ENCODE assay signal across 8 cellular contexts in the genomic region with DNA sequence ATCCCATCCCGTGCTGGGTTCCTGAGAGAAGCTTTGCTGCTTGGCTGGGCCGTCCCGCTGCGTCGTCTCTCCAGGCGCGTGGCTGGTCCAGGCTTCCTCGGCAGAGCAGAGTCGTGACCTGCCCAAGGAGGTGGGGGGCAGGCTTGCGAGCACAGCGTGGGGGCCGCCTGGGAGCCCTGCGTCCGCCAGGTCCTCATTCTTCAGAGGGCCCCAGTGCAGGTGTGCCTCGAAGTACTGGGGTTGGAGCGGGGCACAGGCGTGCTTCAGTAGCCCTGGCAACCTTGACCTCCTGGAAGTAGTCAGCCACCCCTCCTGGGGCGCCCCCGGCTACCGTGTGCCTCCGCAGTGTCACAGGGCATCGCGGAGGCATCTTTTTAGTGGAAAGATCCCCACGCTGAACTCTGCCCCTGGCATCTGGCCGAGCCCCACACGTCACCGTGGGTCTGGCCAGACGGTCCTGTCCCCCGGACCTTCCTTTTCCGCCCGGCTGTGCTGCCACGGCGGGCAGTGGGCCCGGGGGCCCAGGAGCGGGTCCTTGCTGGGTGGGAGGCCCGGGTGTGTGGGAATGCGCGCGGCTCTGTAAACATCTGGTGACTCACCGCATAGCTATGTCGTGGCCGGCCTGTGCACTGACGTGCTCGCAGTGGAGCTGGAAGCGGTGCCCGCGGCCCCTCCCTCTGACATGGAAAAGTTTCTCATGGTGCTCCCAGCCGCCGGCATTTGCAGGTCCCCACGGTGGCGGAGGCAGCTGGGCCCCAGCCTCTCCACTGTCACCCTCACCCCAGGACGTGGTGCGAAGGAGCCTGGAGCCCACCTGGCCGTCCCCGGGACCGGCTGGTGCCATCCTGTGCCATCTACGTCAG. TPM values are rescaled to one million over a fixed set of nuclear protein-coding genes. Genes with fewer than 3 reads are reported as not detected.
DNase-seq lines count a peak whose midpoint lies in the region; ATAC-seq and TF ChIP-seq lines count a peak whose summit lies in the region.

No MANE protein-coding gene starts in this region.

- H3K4me3 ChIP-seq in adrenal gland (peak overlapping the region in 2 of 4 donors; percentile 43 to 54), cardiac muscle cell (no peak overlapping the region)

- peaks cover 19 to 34% of the 10 kb centered on the region in 2 donors for H3K4me1 Mint-ChIP-seq in stimulated activated naive B cell treated with anti-CD40 and anti-IgM and Interleukin-4, amounts not matched to agents 10 μg/mL and 1 μg/mL and 100 μg/mL, for 72 hours

- no peaks in the 10 kb centered on the region for H3K9me3 Mint-ChIP-seq in stimulated activated naive B cell treated with anti-CD40 and anti-IgM and Interleukin-4, amounts not matched to agents 10 μg/mL and 1 μg/mL and 100 μg/mL, for 72 hours

- no peak overlapping the region for H3K27ac Mint-ChIP-seq in stimulated activated naive B cell treated with anti-CD40 and anti-IgM and Interleukin-4, amounts not matched to agents 10 μg/mL and 1 μg/mL and 100 μg/mL, for 72 hours

- H3K36me3 Mint-ChIP-seq in stimulated activated naive B cell treated with anti-CD40 and anti-IgM and Interleukin-4, amounts not matched to agents 10 μg/mL and 1 μg/mL and 100 μg/mL, for 72 hours, result peaks cover 13 to 42% of the 10 kb centered on the region in 2 donors

- H3K9me3 ChIP-seq in adrenal gland (replicated peaks in 1 of 3) (no peaks in the 10 kb centered on the region), cardiac muscle cell (ENCODE audit: low read depth) (no peaks in the 10 kb centered on the region)

- TF ChIP-seq CTCF in adrenal gland (IDR thresholded peaks at IDR 0.05) (no peak), cardiac muscle cell (IDR thresholded peaks at IDR 0.05; ENCODE audit: low read depth, low read length) (no peak)

- ATAC-seq in GM18870 (IDR thresholded peaks at IDR 0.05; ENCODE audit: unreplicated experiment) (no peak), GM21381 (IDR thresholded peaks at IDR 0.05; ENCODE audit: unreplicated experiment) (no peak)
- no peak for ATAC-seq in stimulated activated naive B cell treated with anti-CD40 and anti-IgM and Interleukin-4, amounts not matched to agents 10 μg/mL and 1 μg/mL and 100 μg/mL, for 72 hours (replicated peaks)

- H3K4me1 ChIP-seq in adrenal gland (replicated peaks in 1 of 2) (peaks cover 45 to 56% of the 10 kb centered on the region in 2 donors), cardiac muscle cell (ENCODE audit: low read depth) (peaks cover 13% of the 10 kb centered on the region)

- H3K27ac ChIP-seq in adrenal gland, result peak overlapping the region; percentile 97 to 100 (median 99)
- peak overlapping the region; percentile 94 for H3K27ac ChIP-seq in cardiac muscle cell

- peak; percentile 61 to 89 for TF ChIP-seq POLR2A in adrenal gland (IDR thresholded peaks at IDR 0.05)

- DNase-seq in GOT3 (lab: John Stamatoyannopoulos, UW), result peak; percentile 76
- DNase-seq in adrenal gland, result peak; percentile 92 to 99 (median 98)
- peak; percentile 94 to 99 for DNase-seq in cardiac muscle cell (ENCODE audit: low read depth in 1 of 2, low spot score in 1 of 2)
- DNase-seq in pons (ENCODE audit: low spot score), result peak; percentile 54
- DNase-seq in OCI-M1 (lab: John Stamatoyannopoulos, UW), result no peak
- no peak for DNase-seq in stimulated activated naive B cell treated with anti-CD40 and anti-IgM and Interleukin-4, amounts not matched to agents 10 μg/mL and 1 μg/mL and 100 μg/mL, for 72 hours

- H3K36me3 ChIP-seq in adrenal gland (replicated peaks in 1 of 2), result peaks cover 0 to 27% of the 10 kb centered on the region in 2 donors
- H3K36me3 ChIP-seq in cardiac muscle cell, result no peaks in the 10 kb centered on the region

- intact Hi-C loops in adrenal gland (cut with DNase I), result no loop called here

- H3K27me3 Mint-ChIP-seq in stimulated activated naive B cell treated with anti-CD40 and anti-IgM and Interleukin-4, amounts not matched to agents 10 μg/mL and 1 μg/mL and 100 μg/mL, for 72 hours, result no peaks in the 10 kb centered on the region

- WGBS in adrenal gland, 4 donors, result 18 to 46% (median 32%) methylated on average over 4 to 57 of the region's 57 CpGs

- H3K27me3 ChIP-seq in adrenal gland, result no peaks in the 10 kb centered on the region
- no peaks in the 10 kb centered on the region for H3K27me3 ChIP-seq in cardiac muscle cell

- no peak overlapping the region for H3K4me3 Mint-ChIP-seq in stimulated activated naive B cell treated with anti-CD40 and anti-IgM and Interleukin-4, amounts not matched to agents 10 μg/mL and 1 μg/mL and 100 μg/mL, for 72 hours

RNA-seq across cellular contexts. Expression of a gene that starts 6.5 kb away (rescaled TPM):
- total RNA-seq in adrenal gland (10 to 100 TPM; 17.2 to 34.1 (median 20.6) TPM), cardiac muscle cell (15.6 and 16.2 TPM in 2 replicates)
- polyA plus RNA-seq in adrenal gland (10 to 100 TPM in 2 of 3 donors, 1 to 10 TPM in 1; 1.5 to 72.2 (median 37.6) TPM), cardiac muscle cell (3.1 and 4.2 TPM in 2 replicates)

RNA-seq across cellular contexts. Expression of a gene that starts 19.0 kb away (rescaled TPM):
- total RNA-seq in adrenal gland, result 1 to 10 TPM in 2 of 8 donors, under 1 TPM in 5, not detected in 1; 0.06 to 1.3 (median 0.72) TPM
- polyA plus RNA-seq in adrenal gland, result 1 to 10 TPM in 2 of 3 donors, not detected in 1; 1.2 to 2.1 TPM
- 2.8 and 3.0 TPM in 2 replicates for total RNA-seq in cardiac muscle cell
- 0.75 and 2.1 TPM in 2 replicates for polyA plus RNA-seq in cardiac muscle cell

RNA-seq across cellular contexts. Expression of a gene that starts 32.8 kb away (rescaled TPM):
- total RNA-seq in adrenal gland (100 to 1,000 TPM in 2 of 8 donors, 10 to 100 TPM in 6; 44.3 to 110 (median 72.8) TPM), cardiac muscle cell (83.2 and 132 TPM in 2 replicates)
- polyA plus RNA-seq in adrenal gland (100 to 1,000 TPM in 1 of 3 donors, 10 to 100 TPM in 1, 1 to 10 TPM in 1; 4.7 to 152 (median 77.6) TPM), cardiac muscle cell (54.5 and 80.8 TPM in 2 replicates)

RNA-seq across cellular contexts. Expression of a gene that starts 32.8 kb away (rescaled TPM):
- 10 to 100 TPM; 19.1 to 64.3 (median 25.5) TPM for total RNA-seq in adrenal gland
- 10 to 100 TPM; 17.3 to 82.7 (median 68.4) TPM for polyA plus RNA-seq in adrenal gland
- total RNA-seq in cardiac muscle cell, result 32.7 and 38.4 TPM in 2 replicates
- polyA plus RNA-seq in cardiac muscle cell, result 39.2 and 41.2 TPM in 2 replicates

Comparison
In these comparisons a context has a peak if more than half of its experiments do, and no peak if none do; other contexts are left out.
1. DNase-seq: peak in GOT3 (single experiment), adrenal gland (7 of 7), cardiac muscle cell (2 of 2) and pons (single experiment); none in OCI-M1 (single experiment) and stimulated activated naive B cell treated with anti-CD40 and anti-IgM and Interleukin-4, amounts not matched to agents 10 μg/mL and 1 μg/mL and 100 μg/mL, for 72 hours (single experiment).